1 cellular context compared by ENCODE assay signal in the genomic region with DNA sequence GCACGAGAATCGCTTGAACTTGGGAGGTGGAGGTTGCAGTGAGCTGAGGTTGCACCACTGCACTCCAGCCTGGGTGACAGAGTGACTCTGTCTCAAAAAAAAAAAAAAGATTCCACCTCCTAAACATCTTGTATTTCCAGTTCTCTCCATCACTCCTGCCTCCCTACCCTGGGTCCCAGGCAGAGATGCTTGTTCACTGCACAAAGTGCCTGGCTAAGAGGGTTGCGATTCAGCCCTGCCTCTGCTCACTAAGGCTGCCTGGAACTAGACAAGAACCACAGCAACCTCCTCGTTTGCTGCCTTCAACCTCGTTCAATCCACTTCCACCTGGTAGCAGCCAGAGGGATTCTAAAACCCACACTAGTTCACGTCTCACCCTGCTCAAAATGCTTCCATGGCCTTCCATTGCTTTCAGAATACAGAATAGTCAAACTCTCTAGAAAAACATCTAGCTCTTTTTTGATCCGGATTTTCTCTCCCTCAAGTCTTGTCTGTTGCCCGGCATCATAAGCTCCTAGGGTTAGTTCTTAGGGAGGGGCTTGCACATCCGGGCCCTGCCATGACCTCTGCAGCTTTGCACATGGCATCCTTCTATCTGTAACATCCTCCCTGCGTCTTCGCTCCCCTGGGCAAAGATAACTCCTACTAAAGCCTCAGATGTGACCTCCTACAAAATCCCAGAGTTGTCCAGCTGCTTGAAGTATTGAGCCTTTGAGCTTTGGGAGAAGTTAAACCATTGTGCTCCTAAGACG.
TF ChIP-seq lines count a peak whose summit lies in the region.

No MANE protein-coding gene starts in this region.

TF ChIP-seq in HCT116, 20 proteins besides CTCF, POLR2A, EP300 and RAD21:
- TF ChIP-seq SRF (IDR thresholded peaks at IDR 0.05; ENCODE audit: low read depth) (no peak), ELF1 (IDR thresholded peaks at IDR 0.05; ENCODE audit: borderline replicate concordance, low read depth) (no peak), POLR2AphosphoS5 (IDR thresholded peaks at IDR 0.05; ENCODE audit: low read depth, low read length) (no peak), JUND (IDR thresholded peaks at IDR 0.05) (no peak), SIN3A (IDR thresholded peaks at IDR 0.05; ENCODE audit: low read depth) (no peak), CEBPB (IDR thresholded peaks at IDR 0.05; ENCODE audit: low read depth) (no peak), ZNF274 (IDR thresholded peaks at IDR 0.05; ENCODE audit: low read depth, low read length) (no peak), TCF7L2 (IDR thresholded peaks at IDR 0.05; ENCODE audit: borderline replicate concordance, extremely low read depth, insufficient read depth, insufficient read length) (no peak), EZH2phosphoT487 (IDR thresholded peaks at IDR 0.05; ENCODE audit: borderline replicate concordance) (no peak), YY1 (IDR thresholded peaks at IDR 0.05; ENCODE audit: extremely low read depth, insufficient replicate concordance, low read depth, low read length) (no peak), FOSL1 (IDR thresholded peaks at IDR 0.05; ENCODE audit: low read depth) (no peak), EZH2 (IDR thresholded peaks at IDR 0.05) (no peak), ZFX (IDR thresholded peaks at IDR 0.05) (no peak), CBX3 (IDR thresholded peaks at IDR 0.05; ENCODE audit: low read depth) (no peak), SP1 (IDR thresholded peaks at IDR 0.05; ENCODE audit: low read depth) (no peak)
- TF ChIP-seq, protein P1, sequence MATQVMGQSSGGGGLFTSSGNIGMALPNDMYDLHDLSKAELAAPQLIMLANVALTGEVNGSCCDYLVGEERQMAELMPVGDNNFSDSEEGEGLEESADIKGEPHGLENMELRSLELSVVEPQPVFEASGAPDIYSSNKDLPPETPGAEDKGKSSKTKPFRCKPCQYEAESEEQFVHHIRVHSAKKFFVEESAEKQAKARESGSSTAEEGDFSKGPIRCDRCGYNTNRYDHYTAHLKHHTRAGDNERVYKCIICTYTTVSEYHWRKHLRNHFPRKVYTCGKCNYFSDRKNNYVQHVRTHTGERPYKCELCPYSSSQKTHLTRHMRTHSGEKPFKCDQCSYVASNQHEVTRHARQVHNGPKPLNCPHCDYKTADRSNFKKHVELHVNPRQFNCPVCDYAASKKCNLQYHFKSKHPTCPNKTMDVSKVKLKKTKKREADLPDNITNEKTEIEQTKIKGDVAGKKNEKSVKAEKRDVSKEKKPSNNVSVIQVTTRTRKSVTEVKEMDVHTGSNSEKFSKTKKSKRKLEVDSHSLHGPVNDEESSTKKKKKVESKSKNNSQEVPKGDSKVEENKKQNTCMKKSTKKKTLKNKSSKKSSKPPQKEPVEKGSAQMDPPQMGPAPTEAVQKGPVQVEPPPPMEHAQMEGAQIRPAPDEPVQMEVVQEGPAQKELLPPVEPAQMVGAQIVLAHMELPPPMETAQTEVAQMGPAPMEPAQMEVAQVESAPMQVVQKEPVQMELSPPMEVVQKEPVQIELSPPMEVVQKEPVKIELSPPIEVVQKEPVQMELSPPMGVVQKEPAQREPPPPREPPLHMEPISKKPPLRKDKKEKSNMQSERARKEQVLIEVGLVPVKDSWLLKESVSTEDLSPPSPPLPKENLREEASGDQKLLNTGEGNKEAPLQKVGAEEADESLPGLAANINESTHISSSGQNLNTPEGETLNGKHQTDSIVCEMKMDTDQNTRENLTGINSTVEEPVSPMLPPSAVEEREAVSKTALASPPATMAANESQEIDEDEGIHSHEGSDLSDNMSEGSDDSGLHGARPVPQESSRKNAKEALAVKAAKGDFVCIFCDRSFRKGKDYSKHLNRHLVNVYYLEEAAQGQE (IDR thresholded peaks at IDR 0.05; ENCODE audit: low read depth), result no peak
- TF ChIP-seq, protein P2, sequence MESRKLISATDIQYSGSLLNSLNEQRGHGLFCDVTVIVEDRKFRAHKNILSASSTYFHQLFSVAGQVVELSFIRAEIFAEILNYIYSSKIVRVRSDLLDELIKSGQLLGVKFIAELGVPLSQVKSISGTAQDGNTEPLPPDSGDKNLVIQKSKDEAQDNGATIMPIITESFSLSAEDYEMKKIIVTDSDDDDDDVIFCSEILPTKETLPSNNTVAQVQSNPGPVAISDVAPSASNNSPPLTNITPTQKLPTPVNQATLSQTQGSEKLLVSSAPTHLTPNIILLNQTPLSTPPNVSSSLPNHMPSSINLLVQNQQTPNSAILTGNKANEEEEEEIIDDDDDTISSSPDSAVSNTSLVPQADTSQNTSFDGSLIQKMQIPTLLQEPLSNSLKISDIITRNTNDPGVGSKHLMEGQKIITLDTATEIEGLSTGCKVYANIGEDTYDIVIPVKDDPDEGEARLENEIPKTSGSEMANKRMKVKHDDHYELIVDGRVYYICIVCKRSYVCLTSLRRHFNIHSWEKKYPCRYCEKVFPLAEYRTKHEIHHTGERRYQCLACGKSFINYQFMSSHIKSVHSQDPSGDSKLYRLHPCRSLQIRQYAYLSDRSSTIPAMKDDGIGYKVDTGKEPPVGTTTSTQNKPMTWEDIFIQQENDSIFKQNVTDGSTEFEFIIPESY (IDR thresholded peaks at IDR 0.05; ENCODE audit: extremely low read depth, insufficient replicate concordance, low read length), result no peak
- TF ChIP-seq, protein P3, sequence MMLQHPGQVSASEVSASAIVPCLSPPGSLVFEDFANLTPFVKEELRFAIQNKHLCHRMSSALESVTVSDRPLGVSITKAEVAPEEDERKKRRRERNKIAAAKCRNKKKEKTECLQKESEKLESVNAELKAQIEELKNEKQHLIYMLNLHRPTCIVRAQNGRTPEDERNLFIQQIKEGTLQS (IDR thresholded peaks at IDR 0.05), result no peak
- TF ChIP-seq, protein P4, sequence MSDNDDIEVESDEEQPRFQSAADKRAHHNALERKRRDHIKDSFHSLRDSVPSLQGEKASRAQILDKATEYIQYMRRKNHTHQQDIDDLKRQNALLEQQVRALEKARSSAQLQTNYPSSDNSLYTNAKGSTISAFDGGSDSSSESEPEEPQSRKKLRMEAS (IDR thresholded peaks at IDR 0.05), result no peak
